In the genomic region with DNA sequence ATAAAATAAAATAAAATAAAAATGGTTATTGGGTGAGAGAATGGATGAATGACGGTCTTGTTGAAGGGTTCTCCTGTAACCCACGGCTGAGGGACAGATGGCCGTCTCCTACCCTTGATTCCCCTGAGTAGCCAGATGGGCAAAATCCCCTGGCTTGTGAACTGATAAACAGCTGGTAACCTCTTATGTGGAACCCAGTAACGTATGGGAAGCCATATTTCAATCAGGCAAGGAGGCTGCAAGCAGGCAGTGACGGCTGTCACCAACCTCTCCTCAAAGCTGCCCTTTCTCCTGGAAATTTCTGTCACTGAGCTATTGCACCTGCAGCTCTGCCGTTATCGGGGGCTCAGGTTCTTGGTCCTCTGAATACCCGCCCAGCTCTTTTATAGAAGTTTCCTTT, we compare ENCODE assay signal across 28 cellular contexts.
"Had no signal": no experiment of that assay in that cellular context is flagged by ENCODE, and none has a peak within 500 bp of the region (broad histone marks: within the 10 kb centered on the region; RNA-seq: fewer than 3 reads in every experiment).

No MANE protein-coding gene starts in this region.

- H3K36me3 Mint-ChIP-seq: activated CD4-positive, alpha-beta memory T cell treated with anti-CD3 and anti-CD28 coated beads for 36 hours; activated naive CD4-positive, alpha-beta T cell treated with anti-CD3 and anti-CD28 coated beads, Interleukin-2, amount 10 ng/mL, durations not matched to agents 7 days and 5 days; activated naive CD8-positive, alpha-beta T cell treated with anti-CD3 and anti-CD28 coated beads for 36 hours; T-cell had no signal

- ATAC-seq: activated T-helper 17 cell treated with anti-CD3 and anti-CD28 coated beads, Interleukin-2, amount 50 U/mL, for 72 hours; Panc1; Right ventricle myocardium inferior; T-cell had no signal

- H3K27ac Mint-ChIP-seq: activated CD4-positive, alpha-beta memory T cell treated with anti-CD3 and anti-CD28 coated beads for 36 hours; activated CD4-positive, alpha-beta T cell treated with anti-CD3 and anti-CD28 coated beads, Interleukin-2, amount 10 ng/mL, durations not matched to agents 7 days and 5 days; activated naive CD4-positive, alpha-beta T cell treated with anti-CD3 and anti-CD28 coated beads, Interleukin-2, amount 10 ng/mL, durations not matched to agents 7 days and 5 days; activated naive CD8-positive, alpha-beta T cell treated with anti-CD3 and anti-CD28 coated beads for 36 hours; activated T-helper 17 cell treated with anti-CD3 and anti-CD28 coated beads, Interleukin-2, amount 50 U/mL, for 72 hours; T-cell had no signal

- DNase-seq: activated CD4-positive, alpha-beta memory T cell treated with anti-CD3 and anti-CD28 coated beads for 36 hours; activated CD4-positive, alpha-beta T cell treated with anti-CD3 and anti-CD28 coated beads, Interleukin-2, amount 10 ng/mL, durations not matched to agents 7 days and 5 days; activated CD4-positive, CD25-positive, alpha-beta regulatory T cell; activated gamma-delta T cell; activated naive CD4-positive, alpha-beta T cell treated with anti-CD3 and anti-CD28 coated beads, Interleukin-2, amount 10 ng/mL, durations not matched to agents 7 days and 5 days; activated naive CD8-positive, alpha-beta T cell treated with anti-CD3 and anti-CD28 coated beads for 36 hours; activated T-cell treated with anti-CD3 and anti-CD28 coated beads for 4 hours; activated T-cell treated with anti-CD3 and anti-CD28 coated beads, Interleukin-2, amount 50 U/mL, for 48 hours; adrenal gland; anterior cingulate cortex; cerebellar nuclear complex; Karpas-422; MM.1S; NCI-H1105; NCI-H1436; NCI-H187 treated with DMSO at 0.1 percent for 48 hours; NCI-H2081 treated with DMSO at 0.1 percent for 48 hours; NCI-H510A treated with DMSO at 0.1 percent for 48 hours; NCI-H774; NK-92 treated with Interleukin-12 subunit alpha and Interleukin-12 subunit beta, amount 100 ng/mL, for 24 hours; OCI-M1; RPMI8226; T-cell; T-helper 2 cell; T1000 had no signal

- H3K9me3 Mint-ChIP-seq: activated CD4-positive, alpha-beta memory T cell treated with anti-CD3 and anti-CD28 coated beads for 36 hours; activated CD4-positive, alpha-beta T cell treated with anti-CD3 and anti-CD28 coated beads, Interleukin-2, amount 10 ng/mL, durations not matched to agents 7 days and 5 days; activated naive CD4-positive, alpha-beta T cell treated with anti-CD3 and anti-CD28 coated beads, Interleukin-2, amount 10 ng/mL, durations not matched to agents 7 days and 5 days; activated naive CD8-positive, alpha-beta T cell treated with anti-CD3 and anti-CD28 coated beads for 36 hours; activated T-helper 17 cell treated with anti-CD3 and anti-CD28 coated beads, Interleukin-2, amount 50 U/mL, for 72 hours; T-cell had no signal

- H3K4me3 Mint-ChIP-seq: activated CD4-positive, alpha-beta memory T cell treated with anti-CD3 and anti-CD28 coated beads for 36 hours; activated CD4-positive, alpha-beta T cell treated with anti-CD3 and anti-CD28 coated beads, Interleukin-2, amount 10 ng/mL, durations not matched to agents 7 days and 5 days; activated naive CD4-positive, alpha-beta T cell treated with anti-CD3 and anti-CD28 coated beads, Interleukin-2, amount 10 ng/mL, durations not matched to agents 7 days and 5 days; activated naive CD8-positive, alpha-beta T cell treated with anti-CD3 and anti-CD28 coated beads for 36 hours; activated T-helper 17 cell treated with anti-CD3 and anti-CD28 coated beads, Interleukin-2, amount 50 U/mL, for 72 hours; T-cell had no signal

- H3K4me1 Mint-ChIP-seq: activated CD4-positive, alpha-beta T cell treated with anti-CD3 and anti-CD28 coated beads, Interleukin-2, amount 10 ng/mL, durations not matched to agents 7 days and 5 days; activated naive CD4-positive, alpha-beta T cell treated with anti-CD3 and anti-CD28 coated beads, Interleukin-2, amount 10 ng/mL, durations not matched to agents 7 days and 5 days; activated naive CD8-positive, alpha-beta T cell treated with anti-CD3 and anti-CD28 coated beads for 36 hours; activated T-helper 17 cell treated with anti-CD3 and anti-CD28 coated beads, Interleukin-2, amount 50 U/mL, for 72 hours; T-cell had no signal
